In the genomic region with DNA sequence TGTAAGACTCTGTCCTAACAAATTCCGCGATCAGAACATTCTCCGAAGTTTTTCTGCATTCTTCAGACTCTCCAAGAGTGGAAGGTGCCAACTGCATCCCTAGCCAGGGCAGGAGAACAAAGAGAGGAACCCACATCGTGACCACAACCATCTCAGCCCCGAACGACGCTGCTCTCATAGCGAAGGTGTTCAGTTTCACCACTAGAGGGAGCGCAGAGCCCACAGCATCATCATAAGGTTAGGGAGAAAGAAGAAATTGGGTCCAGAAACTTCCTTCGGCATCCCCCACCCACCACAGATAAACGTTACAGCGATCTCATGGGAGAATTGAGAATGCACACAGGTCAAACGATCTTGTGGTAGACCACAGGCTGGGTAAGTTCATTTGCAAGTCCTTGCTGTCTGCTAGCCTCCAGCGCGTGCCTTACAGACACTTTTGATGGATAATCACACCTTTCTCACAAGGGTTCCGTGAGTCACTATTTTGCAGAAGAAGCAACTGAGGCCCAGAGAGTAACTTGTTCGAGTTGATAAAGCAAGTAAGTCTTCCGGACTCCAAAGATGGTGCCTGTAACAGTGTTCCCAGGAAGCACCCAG, we compare ENCODE assay signal across 8 cellular contexts. TPM values are rescaled to one million over a fixed set of nuclear protein-coding genes. Genes with fewer than 3 reads are reported as not detected.
DNase-seq lines count a peak whose midpoint lies in the region; ATAC-seq and TF ChIP-seq lines count a peak whose summit lies in the region.

No MANE protein-coding gene starts in this region.

- H3K27me3 ChIP-seq in psoas muscle (ENCODE audit: insufficient read depth in 3 of 3, low read length in 2 of 3), result peaks cover 0 to 23% (median 0%) of the 10 kb centered on the region in 3 donors

- H3K36me3 ChIP-seq in psoas muscle (ENCODE audit: insufficient read depth in 1 of 2, low read depth in 1 of 2), result no peaks in the 10 kb centered on the region

- H3K4me1 ChIP-seq in psoas muscle, result no peaks in the 10 kb centered on the region

- H3K4me3 ChIP-seq in AG09309 (ENCODE audit: control insufficient read depth, low read depth, low read length), result no peak overlapping the region
- no peak overlapping the region for H3K4me3 ChIP-seq in psoas muscle

- no peaks in the 10 kb centered on the region for H3K36me3 Mint-ChIP-seq in activated naive CD4-positive, alpha-beta T cell treated with anti-CD3 and anti-CD28 coated beads, Interleukin-2, amount 50 U/mL, for 72 hours

- no peak overlapping the region for H3K27ac Mint-ChIP-seq in activated naive CD4-positive, alpha-beta T cell treated with anti-CD3 and anti-CD28 coated beads, Interleukin-2, amount 50 U/mL, for 72 hours

- H3K9me3 ChIP-seq in psoas muscle, result no peaks in the 10 kb centered on the region

- DNase-seq in AG09309 (ENCODE audit: low read depth) (no peak), GM19240 (ENCODE audit: insufficient read length, low spot score) (peak; percentile 50), NCI-H1092 treated with DMSO at 0.1 percent for 48 hours (lab: John Stamatoyannopoulos, UW) (peak; percentile 55), SKM-1 (lab: John Stamatoyannopoulos, UW; ENCODE audit: unreplicated experiment) (peak; percentile 57), Right ventricle myocardium superior (peak; percentile 51), psoas muscle (peak; percentile 59 to 73)
- DNase-seq in activated naive CD4-positive, alpha-beta T cell treated with anti-CD3 and anti-CD28 coated beads, Interleukin-2, amount 50 U/mL, for 72 hours (ENCODE audit: low spot score in 2 of 2), result peak in 1 of 2 donors; percentile 45

- intact Hi-C loops in Right ventricle myocardium superior (cut with DNase I) (loop anchor here (5.0 kb wide), 1 partner anchor 557 kb away; no protein-coding TSS in a partner anchor), psoas muscle (cut with DNase I) (loop anchor here (5.0 to 10.0 kb wide), 3 partner anchors 557 to 1044 kb away; no protein-coding TSS in a partner anchor)

- H3K9me3 Mint-ChIP-seq in activated naive CD4-positive, alpha-beta T cell treated with anti-CD3 and anti-CD28 coated beads, Interleukin-2, amount 50 U/mL, for 72 hours, result peaks cover 0 to 3% of the 10 kb centered on the region in 2 donors

- WGBS in psoas muscle, 3 donors, result 22 to 23% (median 23%) methylated on average over 18 of the region's 18 CpGs

- H3K27ac ChIP-seq in psoas muscle, result no peak overlapping the region

- ATAC-seq in activated naive CD4-positive, alpha-beta T cell treated with anti-CD3 and anti-CD28 coated beads, Interleukin-2, amount 50 U/mL, for 72 hours, result peak; percentile 77 to 82
- ATAC-seq in Right ventricle myocardium superior (ENCODE audit: poor library complexity) (peak; percentile 83), psoas muscle (peak; percentile 63 to 86 (median 73)), GM21390 (IDR thresholded peaks at IDR 0.05; ENCODE audit: unreplicated experiment) (no peak)

- peak; percentile 93 for TF ChIP-seq CTCF in AG09309 (IDR thresholded peaks at IDR 0.05; ENCODE audit: control insufficient read depth, insufficient read depth, low read depth, low read length, missing control alignments)
- TF ChIP-seq CTCF in psoas muscle (IDR thresholded peaks at IDR 0.05), result peak; percentile 93

RNA-seq across cellular contexts. Expression of gene ARL4C, which starts 53.7 kb away (rescaled TPM):
- 10 to 100 TPM; 26.1 to 50.0 TPM for total RNA-seq in activated naive CD4-positive, alpha-beta T cell treated with anti-CD3 and anti-CD28 coated beads, Interleukin-2, amount 50 U/mL, for 72 hours
- total RNA-seq in Right ventricle myocardium superior (2.9 TPM), psoas muscle (1 to 10 TPM; 1.1 to 1.6 (median 1.1) TPM)
- polyA plus RNA-seq in psoas muscle, result under 1 TPM; 0.34 to 0.62 (median 0.46) TPM
